ENCODE assay signal across 1 cellular context in genomic region chr18:45638544-45638943, GRCh38.
TF ChIP-seq lines count a peak whose summit lies in the region.

No MANE protein-coding gene starts in this region.

TF ChIP-seq in K562, 482 proteins besides CTCF, POLR2A, EP300 and RAD21:
- TF ChIP-seq DNMT1 (IDR thresholded peaks at IDR 0.05) (no peak), ZBTB7A (IDR thresholded peaks at IDR 0.05; ENCODE audit: borderline replicate concordance, control insufficient read depth, low read depth, low read length) (no peak), ZFPM2 (CRISPR knock-in tag; IDR thresholded peaks at IDR 0.05) (no peak)
- TF ChIP-seq, protein P1, sequence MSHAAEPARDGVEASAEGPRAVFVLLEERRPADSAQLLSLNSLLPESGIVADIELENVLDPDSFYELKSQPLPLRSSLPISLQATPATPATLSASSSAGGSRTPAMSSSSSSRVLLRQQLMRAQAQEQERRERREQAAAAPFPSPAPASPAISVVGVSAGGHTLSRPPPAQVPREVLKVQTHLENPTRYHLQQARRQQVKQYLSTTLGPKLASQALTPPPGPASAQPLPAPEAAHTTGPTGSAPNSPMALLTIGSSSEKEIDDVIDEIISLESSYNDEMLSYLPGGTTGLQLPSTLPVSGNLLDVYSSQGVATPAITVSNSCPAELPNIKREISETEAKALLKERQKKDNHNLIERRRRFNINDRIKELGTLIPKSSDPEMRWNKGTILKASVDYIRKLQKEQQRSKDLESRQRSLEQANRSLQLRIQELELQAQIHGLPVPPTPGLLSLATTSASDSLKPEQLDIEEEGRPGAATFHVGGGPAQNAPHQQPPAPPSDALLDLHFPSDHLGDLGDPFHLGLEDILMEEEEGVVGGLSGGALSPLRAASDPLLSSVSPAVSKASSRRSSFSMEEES (CRISPR knock-in tag; IDR thresholded peaks at IDR 0.05) = peak; percentile 60
